1 cellular context compared by ENCODE assay signal in the genomic region with DNA sequence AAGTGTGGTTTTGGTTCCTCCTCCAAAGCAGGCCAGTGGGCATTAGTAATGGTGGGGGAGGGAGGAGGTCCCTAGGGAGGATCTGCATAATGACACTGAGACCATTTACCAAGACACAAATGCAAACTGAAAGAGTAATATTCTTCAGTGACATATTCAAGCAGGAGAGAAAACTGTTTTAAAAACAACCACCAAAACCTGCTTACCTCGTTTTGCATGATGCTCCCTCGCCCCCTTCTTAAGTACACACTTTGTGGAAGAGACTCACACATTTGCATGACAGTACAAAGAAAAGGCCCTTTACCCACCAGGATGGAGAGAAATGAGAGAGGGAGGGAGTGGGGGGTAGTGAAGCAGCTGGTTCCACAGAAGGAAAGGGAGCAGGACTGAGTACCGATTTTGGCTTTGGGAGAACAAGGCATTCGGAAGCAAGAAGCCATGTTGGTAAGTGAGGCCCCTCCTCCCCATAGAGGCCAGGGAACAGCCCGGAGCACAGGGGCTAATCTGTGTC.
TF ChIP-seq lines count a peak whose summit lies in the region.

No MANE protein-coding gene starts in this region.

TF ChIP-seq in GM23338, 12 proteins besides CTCF, POLR2A, EP300 and RAD21:
- TF ChIP-seq, protein P1, sequence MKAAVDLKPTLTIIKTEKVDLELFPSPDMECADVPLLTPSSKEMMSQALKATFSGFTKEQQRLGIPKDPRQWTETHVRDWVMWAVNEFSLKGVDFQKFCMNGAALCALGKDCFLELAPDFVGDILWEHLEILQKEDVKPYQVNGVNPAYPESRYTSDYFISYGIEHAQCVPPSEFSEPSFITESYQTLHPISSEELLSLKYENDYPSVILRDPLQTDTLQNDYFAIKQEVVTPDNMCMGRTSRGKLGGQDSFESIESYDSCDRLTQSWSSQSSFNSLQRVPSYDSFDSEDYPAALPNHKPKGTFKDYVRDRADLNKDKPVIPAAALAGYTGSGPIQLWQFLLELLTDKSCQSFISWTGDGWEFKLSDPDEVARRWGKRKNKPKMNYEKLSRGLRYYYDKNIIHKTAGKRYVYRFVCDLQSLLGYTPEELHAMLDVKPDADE (IDR thresholded peaks at IDR 0.05): 0 out of 2 replicates have a peak, but pooled peaks have one; percentile 34
- TF ChIP-seq, protein P2, sequence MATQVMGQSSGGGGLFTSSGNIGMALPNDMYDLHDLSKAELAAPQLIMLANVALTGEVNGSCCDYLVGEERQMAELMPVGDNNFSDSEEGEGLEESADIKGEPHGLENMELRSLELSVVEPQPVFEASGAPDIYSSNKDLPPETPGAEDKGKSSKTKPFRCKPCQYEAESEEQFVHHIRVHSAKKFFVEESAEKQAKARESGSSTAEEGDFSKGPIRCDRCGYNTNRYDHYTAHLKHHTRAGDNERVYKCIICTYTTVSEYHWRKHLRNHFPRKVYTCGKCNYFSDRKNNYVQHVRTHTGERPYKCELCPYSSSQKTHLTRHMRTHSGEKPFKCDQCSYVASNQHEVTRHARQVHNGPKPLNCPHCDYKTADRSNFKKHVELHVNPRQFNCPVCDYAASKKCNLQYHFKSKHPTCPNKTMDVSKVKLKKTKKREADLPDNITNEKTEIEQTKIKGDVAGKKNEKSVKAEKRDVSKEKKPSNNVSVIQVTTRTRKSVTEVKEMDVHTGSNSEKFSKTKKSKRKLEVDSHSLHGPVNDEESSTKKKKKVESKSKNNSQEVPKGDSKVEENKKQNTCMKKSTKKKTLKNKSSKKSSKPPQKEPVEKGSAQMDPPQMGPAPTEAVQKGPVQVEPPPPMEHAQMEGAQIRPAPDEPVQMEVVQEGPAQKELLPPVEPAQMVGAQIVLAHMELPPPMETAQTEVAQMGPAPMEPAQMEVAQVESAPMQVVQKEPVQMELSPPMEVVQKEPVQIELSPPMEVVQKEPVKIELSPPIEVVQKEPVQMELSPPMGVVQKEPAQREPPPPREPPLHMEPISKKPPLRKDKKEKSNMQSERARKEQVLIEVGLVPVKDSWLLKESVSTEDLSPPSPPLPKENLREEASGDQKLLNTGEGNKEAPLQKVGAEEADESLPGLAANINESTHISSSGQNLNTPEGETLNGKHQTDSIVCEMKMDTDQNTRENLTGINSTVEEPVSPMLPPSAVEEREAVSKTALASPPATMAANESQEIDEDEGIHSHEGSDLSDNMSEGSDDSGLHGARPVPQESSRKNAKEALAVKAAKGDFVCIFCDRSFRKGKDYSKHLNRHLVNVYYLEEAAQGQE (IDR thresholded peaks at IDR 0.05; ENCODE audit: unreplicated experiment): no peak
- TF ChIP-seq NANOG (IDR thresholded peaks at IDR 0.05; ENCODE audit: borderline replicate concordance): peak; percentile 67; the same call in 1 of the 2 replicates
- TF ChIP-seq EZH2 (IDR thresholded peaks at IDR 0.05; ENCODE audit: low read depth, unreplicated experiment): no peak
